Comparison of ENCODE assay signal across 1 cellular context in genomic region chr18:27964811-27965210, GRCh38.
TF ChIP-seq lines count a peak whose summit lies in the region.

No MANE protein-coding gene starts in this region.

TF ChIP-seq in SK-N-SH, 30 proteins besides CTCF, POLR2A, EP300 and RAD21 (continued from another document):
- TF ChIP-seq, protein P1, sequence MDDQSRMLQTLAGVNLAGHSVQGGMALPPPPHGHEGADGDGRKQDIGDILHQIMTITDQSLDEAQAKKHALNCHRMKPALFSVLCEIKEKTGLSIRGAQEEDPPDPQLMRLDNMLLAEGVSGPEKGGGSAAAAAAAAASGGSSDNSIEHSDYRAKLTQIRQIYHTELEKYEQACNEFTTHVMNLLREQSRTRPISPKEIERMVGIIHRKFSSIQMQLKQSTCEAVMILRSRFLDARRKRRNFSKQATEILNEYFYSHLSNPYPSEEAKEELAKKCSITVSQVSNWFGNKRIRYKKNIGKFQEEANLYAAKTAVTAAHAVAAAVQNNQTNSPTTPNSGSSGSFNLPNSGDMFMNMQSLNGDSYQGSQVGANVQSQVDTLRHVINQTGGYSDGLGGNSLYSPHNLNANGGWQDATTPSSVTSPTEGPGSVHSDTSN (IDR thresholded peaks at IDR 0.05) = no peak
- TF ChIP-seq SIN3A (IDR thresholded peaks at IDR 0.05; ENCODE audit: borderline replicate concordance, low read depth, low read length) (no peak), CHD2 (IDR thresholded peaks at IDR 0.05; ENCODE audit: low read length, partially characterized antibody) (no peak), RXRA (IDR thresholded peaks at IDR 0.05; ENCODE audit: borderline replicate concordance, low read depth) (no peak), RFX5 (IDR thresholded peaks at IDR 0.05; ENCODE audit: low read length) (no peak), GATA2 (CRISPR knock-in tag; IDR thresholded peaks at IDR 0.05) (no peak), MXI1 (IDR thresholded peaks at IDR 0.05; ENCODE audit: low read depth, low read length) (no peak), ELF1 (IDR thresholded peaks at IDR 0.05) (no peak), ZBTB33 (IDR thresholded peaks at IDR 0.05; ENCODE audit: borderline replicate concordance, low read depth) (no peak)
